Comparison of ENCODE assay signal across 16 cellular contexts in genomic region chr9:35834260-35835215, GRCh38. TPM values are rescaled to one million over a fixed set of nuclear protein-coding genes. Genes with fewer than 3 reads are reported as not detected.
DNase-seq lines count a peak whose midpoint lies in the region; ATAC-seq and TF ChIP-seq lines count a peak whose summit lies in the region.
"Had no signal": no experiment of that assay in that cellular context is flagged by ENCODE, and none has a peak within 500 bp of the region (broad histone marks: within the 10 kb centered on the region; RNA-seq: fewer than 3 reads in every experiment).

No MANE protein-coding gene starts in this region.

- CTCF ChIA-PET in activated CD8-positive, alpha-beta T cell treated with anti-CD3 and anti-CD28 coated beads, Interleukin-2, amount 10 ng/mL, durations not matched to agents 7 days and 5 days (lab: Charles Lee) = interaction anchor here (0.9 to 3.8 kb wide), 16 partner anchors 8 to 155 kb away, joined by 3 to 36 read pairs (median 6); partner anchors contain the start of gene SPAG8

- TF ChIP-seq POLR2A in prostate gland (IDR thresholded peaks at IDR 0.05) = no peak

- intact Hi-C loops in prostate gland (cut with DNase I) = no loop called here

- H3K27ac Mint-ChIP-seq in endothelial cell (ENCODE audit: unreplicated experiment) = peak overlapping the region; percentile 19
- H3K27ac Mint-ChIP-seq in activated CD8-positive, alpha-beta T cell treated with anti-CD3 and anti-CD28 coated beads, Interleukin-2, amount 10 ng/mL, durations not matched to agents 7 days and 5 days = no peak overlapping the region
- H3K27ac Mint-ChIP-seq: activated T-helper 2 cell treated with anti-CD3 and anti-CD28 coated beads, Interferon-gamma antibody, Interleukin-2, Interleukin-4, amounts not matched to agents 10 μg/mL and 5 μg/mL and 100 μg/mL, durations not matched to agents 14 hours and 24 hours and 36 hours had no signal

- no peaks in the 10 kb centered on the region for H3K9me3 ChIP-seq in prostate gland
- H3K9me3 ChIP-seq: SJSA1 had no signal

- peaks cover 39% of the 10 kb centered on the region for H3K4me1 Mint-ChIP-seq in endothelial cell (ENCODE audit: unreplicated experiment)
- H3K4me1 Mint-ChIP-seq in activated CD8-positive, alpha-beta T cell treated with anti-CD3 and anti-CD28 coated beads, Interleukin-2, amount 10 ng/mL, durations not matched to agents 7 days and 5 days (ENCODE audit: low read depth) = peaks cover 21% of the 10 kb centered on the region

- no peak for TF ChIP-seq CTCF in C4-2B (conservative IDR thresholded peaks at IDR 0.05)
- no peak for TF ChIP-seq CTCF in endothelial cell (IDR thresholded peaks at IDR 0.05; ENCODE audit: unreplicated experiment)
- TF ChIP-seq CTCF in prostate gland (IDR thresholded peaks at IDR 0.05) = no peak

- peak; percentile 61 for DNase-seq in NCI-H69 (lab: John Stamatoyannopoulos, UW)
- no peak for DNase-seq in endothelial cell (ENCODE audit: low spot score)
- no peak for DNase-seq in prostate gland (ENCODE audit: low spot score)
- no peak for DNase-seq in NCI-H187 (lab: John Stamatoyannopoulos, UW)
- no peak for DNase-seq in H7
- DNase-seq in activated CD8-positive, alpha-beta T cell treated with anti-CD3 and anti-CD28 coated beads, Interleukin-2, amount 10 ng/mL, durations not matched to agents 7 days and 5 days = no peak
- DNase-seq: NK-92 treated with Interleukin-12 subunit alpha and Interleukin-12 subunit beta, amount 100 ng/mL, for 24 hours; stimulated activated naive CD8-positive, alpha-beta T cell treated with anti-CD3 and anti-CD28 coated beads, Interleukin-15, amount 100 ng/mL, for 72 hours had no signal

- ATAC-seq in activated CD8-positive, alpha-beta T cell treated with anti-CD3 and anti-CD28 coated beads, Interleukin-2, amount 10 ng/mL, durations not matched to agents 7 days and 5 days = no peak
- no peak for ATAC-seq in HG03280 (IDR thresholded peaks at IDR 0.05; ENCODE audit: unreplicated experiment)
- ATAC-seq: stimulated activated naive CD8-positive, alpha-beta T cell treated with anti-CD3 and anti-CD28 coated beads, Interleukin-15, amount 100 ng/mL, for 72 hours had no signal

- H3K27me3 ChIP-seq in prostate gland (replicated peaks; ENCODE audit: insufficient read depth) (no peaks in the 10 kb centered on the region), H7 (ENCODE audit: control insufficient read depth, insufficient read depth, low read length) (no peaks in the 10 kb centered on the region; the same call in 1 of the 2 replicates)
- H3K27me3 ChIP-seq: dorsolateral prefrontal cortex, SJSA1 had no signal

- peaks cover 36% of the 10 kb centered on the region for H3K4me1 ChIP-seq in prostate gland (replicated peaks)

- no peaks in the 10 kb centered on the region for H3K9me3 Mint-ChIP-seq in endothelial cell (ENCODE audit: unreplicated experiment)
- no peaks in the 10 kb centered on the region for H3K9me3 Mint-ChIP-seq in activated CD8-positive, alpha-beta T cell treated with anti-CD3 and anti-CD28 coated beads, Interleukin-2, amount 10 ng/mL, durations not matched to agents 7 days and 5 days (ENCODE audit: insufficient read depth)
- H3K9me3 Mint-ChIP-seq: activated T-helper 2 cell treated with anti-CD3 and anti-CD28 coated beads, Interferon-gamma antibody, Interleukin-2, Interleukin-4, amounts not matched to agents 10 μg/mL and 5 μg/mL and 100 μg/mL, durations not matched to agents 14 hours and 24 hours and 36 hours; stimulated activated naive CD8-positive, alpha-beta T cell treated with anti-CD3 and anti-CD28 coated beads, Interleukin-15, amount 100 ng/mL, for 72 hours had no signal

- 77% methylated on average over 14 of the region's 14 CpGs for WGBS in prostate gland

- H3K4me3 ChIP-seq in prostate gland = no peak overlapping the region
- no peak overlapping the region for H3K4me3 ChIP-seq in H7 (ENCODE audit: insufficient read depth, low read depth, low read length)
- H3K4me3 ChIP-seq: dorsolateral prefrontal cortex, lung, SJSA1 had no signal

- H3K36me3 ChIP-seq in prostate gland (no peaks in the 10 kb centered on the region), H7 (replicated peaks; ENCODE audit: control insufficient read depth, insufficient read depth, low read length) (no peaks in the 10 kb centered on the region; the same call in 1 of the 2 replicates)
- H3K36me3 ChIP-seq: SJSA1 had no signal

- H3K36me3 Mint-ChIP-seq in endothelial cell (ENCODE audit: low read depth, unreplicated experiment) = peaks cover 8% of the 10 kb centered on the region
- no peaks in the 10 kb centered on the region for H3K36me3 Mint-ChIP-seq in activated CD8-positive, alpha-beta T cell treated with anti-CD3 and anti-CD28 coated beads, Interleukin-2, amount 10 ng/mL, durations not matched to agents 7 days and 5 days (ENCODE audit: low read depth)

- H3K27ac ChIP-seq in C4-2B = peak overlapping the region; percentile 83
- H3K27ac ChIP-seq in prostate gland = peak overlapping the region; percentile 83 to 99
- H3K27ac ChIP-seq: SJSA1 had no signal

- H3K4me3 Mint-ChIP-seq in endothelial cell (ENCODE audit: unreplicated experiment) = peak overlapping the region; percentile 68
- no peak overlapping the region for H3K4me3 Mint-ChIP-seq in activated CD8-positive, alpha-beta T cell treated with anti-CD3 and anti-CD28 coated beads, Interleukin-2, amount 10 ng/mL, durations not matched to agents 7 days and 5 days
- H3K4me3 Mint-ChIP-seq: stimulated activated naive CD8-positive, alpha-beta T cell treated with anti-CD3 and anti-CD28 coated beads, Interleukin-15, amount 100 ng/mL, for 72 hours had no signal

- H3K27me3 Mint-ChIP-seq in endothelial cell (ENCODE audit: unreplicated experiment) = peaks cover 22% of the 10 kb centered on the region
- H3K27me3 Mint-ChIP-seq in activated CD8-positive, alpha-beta T cell treated with anti-CD3 and anti-CD28 coated beads, Interleukin-2, amount 10 ng/mL, durations not matched to agents 7 days and 5 days (ENCODE audit: low read depth) = no peaks in the 10 kb centered on the region
- H3K27me3 Mint-ChIP-seq: stimulated activated naive CD8-positive, alpha-beta T cell treated with anti-CD3 and anti-CD28 coated beads, Interleukin-15, amount 100 ng/mL, for 72 hours had no signal

- POLR2A ChIA-PET in activated CD8-positive, alpha-beta T cell treated with anti-CD3 and anti-CD28 coated beads, Interleukin-2, amount 10 ng/mL, durations not matched to agents 7 days and 5 days (lab: Charles Lee) = interaction anchor here (0.6 kb wide), 1 partner anchor 763 kb away, joined by 3 read pairs; no protein-coding TSS in a partner anchor

RNA-seq across cellular contexts. Expression of gene TMEM8B, which starts 5.5 kb away (rescaled TPM):
- 9.0 TPM for total RNA-seq in endothelial cell (ENCODE audit: unreplicated experiment)
- 10 to 100 TPM; 15.8 to 25.9 TPM for total RNA-seq in prostate gland
- 2.0 and 3.1 TPM in 2 replicates for total RNA-seq in H7 (2014; rRNA removed; shearing (Covaris generic))
- 1 to 10 TPM; 1.6 to 2.3 TPM for total RNA-seq in activated CD8-positive, alpha-beta T cell treated with anti-CD3 and anti-CD28 coated beads, Interleukin-2, amount 10 ng/mL, durations not matched to agents 7 days and 5 days

RNA-seq across cellular contexts. Expression of gene FAM221B, which starts 6.0 kb away (rescaled TPM):
- total RNA-seq in endothelial cell (ENCODE audit: unreplicated experiment) = not detected
- total RNA-seq in prostate gland = 1 to 10 TPM in 1 of 2 donors, under 1 TPM in 1; 0.46 to 5.1 TPM
- not detected in 2 replicates for total RNA-seq in H7 (2014; rRNA removed; shearing (Covaris generic))
- not detected for total RNA-seq in activated CD8-positive, alpha-beta T cell treated with anti-CD3 and anti-CD28 coated beads, Interleukin-2, amount 10 ng/mL, durations not matched to agents 7 days and 5 days
- total RNA-seq: activated T-helper 2 cell treated with anti-CD3 and anti-CD28 coated beads, Interferon-gamma antibody, Interleukin-2, Interleukin-4, amounts not matched to agents 10 μg/mL and 5 μg/mL and 100 μg/mL, durations not matched to agents 14 hours and 24 hours and 36 hours; SJSA1; skeletal muscle tissue had no signal

RNA-seq across cellular contexts. Expression of gene HINT2, which starts 19.7 kb away (rescaled TPM):
- 43.3 TPM for total RNA-seq in endothelial cell (ENCODE audit: unreplicated experiment)
- 10 to 100 TPM; 38.6 to 39.7 TPM for total RNA-seq in prostate gland
- 46.9 and 53.8 TPM in 2 replicates for total RNA-seq in H7 (2014; rRNA removed; shearing (Covaris generic))
- total RNA-seq in activated CD8-positive, alpha-beta T cell treated with anti-CD3 and anti-CD28 coated beads, Interleukin-2, amount 10 ng/mL, durations not matched to agents 7 days and 5 days = 10 to 100 TPM; 74.7 to 76.8 TPM

RNA-seq across cellular contexts. Expression of gene SPAG8, which starts 22.5 kb away (rescaled TPM):
- total RNA-seq in endothelial cell (ENCODE audit: unreplicated experiment) (0.59 TPM), prostate gland (1 to 10 TPM in 1 of 2 donors, under 1 TPM in 1; 0.68 to 9.2 TPM)
- total RNA-seq in H7 (2014; rRNA removed; shearing (Covaris generic)) = 0.15 and 0.55 TPM in 2 replicates
- 1 to 10 TPM; 1.3 to 1.5 TPM for total RNA-seq in activated CD8-positive, alpha-beta T cell treated with anti-CD3 and anti-CD28 coated beads, Interleukin-2, amount 10 ng/mL, durations not matched to agents 7 days and 5 days

RNA-seq across cellular contexts. Expression of gene OR13J1, which starts 35.7 kb away (rescaled TPM):
- total RNA-seq in endothelial cell (ENCODE audit: unreplicated experiment) (not detected), prostate gland (not detected)
- total RNA-seq in H7 (2014; rRNA removed; shearing (Covaris generic)) = not detected in 2 replicates
- not detected for total RNA-seq in activated CD8-positive, alpha-beta T cell treated with anti-CD3 and anti-CD28 coated beads, Interleukin-2, amount 10 ng/mL, durations not matched to agents 7 days and 5 days
- total RNA-seq: activated T-helper 2 cell treated with anti-CD3 and anti-CD28 coated beads, Interferon-gamma antibody, Interleukin-2, Interleukin-4, amounts not matched to agents 10 μg/mL and 5 μg/mL and 100 μg/mL, durations not matched to agents 14 hours and 24 hours and 36 hours; dorsolateral prefrontal cortex; HT-29; lung; SJSA1; skeletal muscle tissue had no signal
